7 cellular contexts compared by ENCODE assay signal in genomic region chr1:206380163-206380790, GRCh38.
DNase-seq lines count a peak whose midpoint lies in the region; ATAC-seq and TF ChIP-seq lines count a peak whose summit lies in the region.
"Not testable (repeated sequence)": the region's sequence is repeated elsewhere in the genome, so short reads cannot be mapped to it uniquely, and the experiment has no call there.

No MANE protein-coding gene starts in this region.

- H3K9me3 Mint-ChIP-seq in activated naive CD4-positive, alpha-beta T cell treated with anti-CD3 and anti-CD28 coated beads, Interleukin-2, amount 50 U/mL, for 72 hours, result not testable (repeated sequence)

- peak; percentile 21 to 42 for ATAC-seq in activated naive CD4-positive, alpha-beta T cell treated with anti-CD3 and anti-CD28 coated beads, Interleukin-2, amount 50 U/mL, for 72 hours
- ATAC-seq in omental fat pad (ENCODE audit: low FRiP score), result peak; percentile 22

- not testable (repeated sequence) for TF ChIP-seq CTCF in omental fat pad (IDR thresholded peaks at IDR 0.05)

- peak; percentile 30 for DNase-seq in EL
- DNase-seq in M059J (ENCODE audit: low read depth), result peak; percentile 56
- peak; percentile 47 for DNase-seq in SKM-1 (lab: John Stamatoyannopoulos, UW; ENCODE audit: unreplicated experiment)
- DNase-seq in activated naive CD4-positive, alpha-beta T cell treated with anti-CD3 and anti-CD28 coated beads, Interleukin-2, amount 50 U/mL, for 72 hours (ENCODE audit: low spot score in 2 of 2); omental fat pad (ENCODE audit: low spot score): not testable (repeated sequence)
- peak; percentile 64 for DNase-seq in fibroblast of gingiva (ENCODE audit: low read depth)
- peak; percentile 1 for DNase-seq in hepatic stellate cell (ENCODE audit: low spot score)

- not testable (repeated sequence) for H3K27ac Mint-ChIP-seq in activated naive CD4-positive, alpha-beta T cell treated with anti-CD3 and anti-CD28 coated beads, Interleukin-2, amount 50 U/mL, for 72 hours

- H3K36me3 Mint-ChIP-seq in activated naive CD4-positive, alpha-beta T cell treated with anti-CD3 and anti-CD28 coated beads, Interleukin-2, amount 50 U/mL, for 72 hours, result not testable (repeated sequence)
